ENCODE assay signal across 25 cellular contexts in genomic region chr1:102002057-102002456, GRCh38. TPM values are rescaled to one million over a fixed set of nuclear protein-coding genes. Genes with fewer than 3 reads are reported as not detected.
DNase-seq lines count a peak whose midpoint lies in the region; ATAC-seq and TF ChIP-seq lines count a peak whose summit lies in the region.
"Had no signal": no experiment of that assay in that cellular context is flagged by ENCODE, and none has a peak within 500 bp of the region (broad histone marks: within the 10 kb centered on the region; RNA-seq: fewer than 3 reads in every experiment).

No MANE protein-coding gene starts in this region.

- no peaks in the 10 kb centered on the region for H3K36me3 ChIP-seq in OCI-LY7 (ENCODE audit: insufficient read depth, low read length)

- ATAC-seq in HG03159 (IDR thresholded peaks at IDR 0.05; ENCODE audit: unreplicated experiment) = no peak
- ATAC-seq: K562, Panc1 had no signal

- CTCF ChIA-PET in OCI-LY7 (lab: Charles Lee; ENCODE audit: unreplicated experiment) (no interaction called here), GM10248 (lab: Yijun Ruan, JAX) (interaction anchor here (1.8 kb wide), 1 partner anchor 12 kb away, joined by 3 read pairs; no protein-coding TSS in a partner anchor)

- no peak overlapping the region for H3K4me3 ChIP-seq in OCI-LY7 (ENCODE audit: low read depth, low read length, poor library complexity, severe bottlenecking)
- H3K4me3 ChIP-seq: K562, SK-N-MC had no signal

- BruUV-seq in OCI-LY7 (replicated peaks; lab: Mats Ljungman, UMichigan) = no TSS peak

- TF ChIP-seq CTCF in OCI-LY7 (conservative IDR thresholded peaks at IDR 0.05; ENCODE audit: low read length) (no peak), GM10248 (IDR thresholded peaks at IDR 0.05; ENCODE audit: control extremely low read depth, extremely low read depth, low read depth, missing control alignments) (no peak)

- no peaks in the 10 kb centered on the region for H4K20me1 ChIP-seq in OCI-LY7 (ENCODE audit: insufficient read depth, low read length)

- no peaks in the 10 kb centered on the region for H3K4me1 ChIP-seq in OCI-LY7 (ENCODE audit: insufficient read depth, low read length, poor library complexity, severe bottlenecking)

- intact Hi-C loops in OCI-LY7 (cut with micrococcal nuclease; ENCODE audit: unreplicated experiment) = no loop called here

- H3K9me3 ChIP-seq in OCI-LY7 (ENCODE audit: low read length) = no peaks in the 10 kb centered on the region

- DNase-seq in NCI-H510A treated with DMSO at 0.1 percent for 48 hours (lab: John Stamatoyannopoulos, UW) (peak; percentile 54), NCI-H510A (lab: John Stamatoyannopoulos, UW) (no peak), NCI-H128 (lab: John Stamatoyannopoulos, UW; ENCODE audit: unreplicated experiment) (peak; percentile 65), NCI-H345 (lab: John Stamatoyannopoulos, UW) (peak; percentile 40), NCI-H774 (lab: John Stamatoyannopoulos, UW) (peak; percentile 21), OCI-LY7 (ENCODE audit: low spot score) (no peak), GM10248 (ENCODE audit: extremely low spot score) (no peak)
- DNase-seq: C1 segment of cervical spinal cord; CD4-positive, alpha-beta memory T cell; COR-L47; DND-41; Kasumi-1; NCI-H1092 treated with DMSO at 0.1 percent for 48 hours; NCI-H1694 treated with DMSO at 0.1 percent for 48 hours; NCI-H2081 treated with DMSO at 0.1 percent for 48 hours; NCI-H2227 treated with DMSO at 0.1 percent for 48 hours; NCI-H526 treated with DMSO at 0.1 percent for 48 hours; SHP77 treated with DMSO at 0.1 percent for 48 hours; T-helper 9 cell had no signal

- H3K4me2 ChIP-seq in OCI-LY7 (ENCODE audit: low read length) = no peak overlapping the region

- H3K27ac ChIP-seq in OCI-LY7 (ENCODE audit: low read depth, low read length, poor library complexity, severe bottlenecking) = no peak overlapping the region
- H3K27ac ChIP-seq: SK-N-MC had no signal

- H3K9me2 ChIP-seq in OCI-LY7 (ENCODE audit: insufficient read depth, low read length) = no peaks in the 10 kb centered on the region

- POLR2A ChIA-PET in OCI-LY7 (lab: Charles Lee) = interaction anchor here (0.5 to 0.9 kb wide), 2 partner anchors 48 to 1651 kb away, joined by 3 read pairs; no protein-coding TSS in a partner anchor
- POLR2A ChIA-PET in GM10248 (lab: Yijun Ruan, JAX) = no interaction called here

- H3K79me2 ChIP-seq in OCI-LY7 (ENCODE audit: insufficient read depth, low read depth, low read length) = no peaks in the 10 kb centered on the region

- H2AFZ ChIP-seq in OCI-LY7 (ENCODE audit: low read length) = no peak overlapping the region

RNA-seq across cellular contexts. Expression of gene OLFM3, which starts 5.3 kb away (rescaled TPM):
- not detected in 2 replicates for total RNA-seq in OCI-LY7 (2014; rRNA removed; shearing (Covaris generic))
- not detected in 2 replicates for total RNA-seq in OCI-LY7 (2022)
- total RNA-seq: CD4-positive, alpha-beta memory T cell; M059J; T-helper 1 cell treated with Interleukin-12 subunit alpha and Interleukin-12 subunit beta and Interleukin-4 antibody, amounts not matched to agents 30 ng/mL and 1 ng/mL, for 36 hours had no signal

Comparison
In these comparisons a context has a peak if more than half of its experiments do, and no peak if none do; other contexts are left out.
1. DNase-seq: peak in NCI-H510A treated with DMSO at 0.1 percent for 48 hours (single experiment), NCI-H128 (single experiment), NCI-H345 (single experiment) and NCI-H774 (single experiment); none in NCI-H510A (single experiment), OCI-LY7 (single experiment) and GM10248 (single experiment).